In the genomic region with DNA sequence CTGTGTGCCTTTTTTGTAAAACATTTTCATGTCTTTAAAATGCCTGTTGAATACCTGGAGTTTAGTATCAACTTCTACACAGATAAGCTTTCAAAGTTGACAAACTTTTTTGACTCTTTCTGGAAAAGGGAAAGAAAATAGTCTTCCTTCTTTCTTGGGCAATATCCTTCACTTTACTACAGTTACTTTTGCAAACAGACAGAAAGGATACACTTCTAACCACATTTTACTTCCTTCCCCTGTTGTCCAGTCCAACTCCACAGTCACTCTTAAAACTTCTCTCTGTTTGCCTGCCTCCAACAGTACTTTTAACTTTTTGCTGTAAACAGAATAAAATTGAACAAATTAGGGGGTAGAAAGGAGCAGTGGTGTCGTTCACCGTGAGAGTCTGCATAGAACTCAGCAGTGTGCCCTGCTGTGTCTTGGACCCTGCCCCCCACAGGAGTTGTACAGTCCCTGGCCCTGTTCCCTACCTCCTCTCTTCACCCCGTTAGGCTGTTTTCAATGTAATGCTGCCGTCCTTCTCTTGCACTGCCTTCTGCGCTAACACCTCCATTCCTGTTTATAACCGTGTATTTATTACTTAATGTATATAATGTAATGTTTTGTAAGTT, we compare ENCODE assay signal across 13 cellular contexts.
DNase-seq lines count a peak whose midpoint lies in the region; ATAC-seq and TF ChIP-seq lines count a peak whose summit lies in the region.
"Had no signal": no experiment of that assay in that cellular context is flagged by ENCODE, and none has a peak within 500 bp of the region (broad histone marks: within the 10 kb centered on the region; RNA-seq: fewer than 3 reads in every experiment).

No MANE protein-coding gene starts in this region.

- H3K36me3 Mint-ChIP-seq in activated naive CD4-positive, alpha-beta T cell treated with anti-CD3 and anti-CD28 coated beads, Interleukin-2, amount 50 U/mL, for 24 hours = peaks cover 34% of the 10 kb centered on the region

- H3K4me1 ChIP-seq in right atrium auricular region (peaks cover 0 to 53% of the 10 kb centered on the region in 2 donors), upper lobe of left lung (peaks cover 32 to 50% (median 43%) of the 10 kb centered on the region in 4 donors)
- H3K4me1 ChIP-seq: breast epithelium had no signal

- H3K27me3 Mint-ChIP-seq in activated naive CD4-positive, alpha-beta T cell treated with anti-CD3 and anti-CD28 coated beads, Interleukin-2, amount 50 U/mL, for 24 hours = no peaks in the 10 kb centered on the region

- peak overlapping the region; percentile 16 for H2AFZ ChIP-seq in SU-DHL-6 (ENCODE audit: low read depth, low read length, severe bottlenecking)

- no peak overlapping the region for H3K4me3 ChIP-seq in SU-DHL-6 (ENCODE audit: insufficient read depth, low read length, poor library complexity, severe bottlenecking)
- no peak overlapping the region for H3K4me3 ChIP-seq in right atrium auricular region
- H3K4me3 ChIP-seq in upper lobe of left lung = no peak overlapping the region
- H3K4me3 ChIP-seq: breast epithelium, PC-9 had no signal

- TF ChIP-seq CTCF in SU-DHL-6 (IDR thresholded peaks at IDR 0.05; ENCODE audit: insufficient read depth, low read length, poor library complexity, severe bottlenecking) (no peak), right atrium auricular region (IDR thresholded peaks at IDR 0.05) (no peak), upper lobe of left lung (IDR thresholded peaks at IDR 0.05) (no peak)

- peaks cover 80% of the 10 kb centered on the region for H3K4me1 Mint-ChIP-seq in activated naive CD4-positive, alpha-beta T cell treated with anti-CD3 and anti-CD28 coated beads, Interleukin-2, amount 50 U/mL, for 24 hours

- no peaks in the 10 kb centered on the region for H3K9me3 ChIP-seq in SU-DHL-6 (ENCODE audit: insufficient read depth, low read length)
- H3K9me3 ChIP-seq in right atrium auricular region = no peaks in the 10 kb centered on the region
- H3K9me3 ChIP-seq in upper lobe of left lung = no peaks in the 10 kb centered on the region
- H3K9me3 ChIP-seq: breast epithelium had no signal

- no peak for DNase-seq in activated naive CD4-positive, alpha-beta T cell treated with Interleukin-2 at 50 U/mL for 16 hours
- DNase-seq in right atrium auricular region (ENCODE audit: low spot score) (no peak), upper lobe of left lung (no peak), NAMALWA (ENCODE audit: low spot score) (no peak), DMS 273 treated with DMSO at 0.1 percent for 48 hours (lab: John Stamatoyannopoulos, UW) (no peak)
- DNase-seq: activated CD4-positive, alpha-beta T cell treated with anti-CD3 and anti-CD28 coated beads for 4 hours; NCI-H1417 treated with DMSO at 0.1 percent for 48 hours; PC-9; small intestine had no signal

- H3K9me2 ChIP-seq in SU-DHL-6 (replicated peaks; ENCODE audit: insufficient read depth, low read length) = no peaks in the 10 kb centered on the region

- 62 to 74% methylated on average over 6 of the region's 6 CpGs for WGBS in upper lobe of left lung, 2 donors

- no peaks in the 10 kb centered on the region for H3K36me3 ChIP-seq in SU-DHL-6 (ENCODE audit: low read length)
- peaks cover 32% of the 10 kb centered on the region for H3K36me3 ChIP-seq in right atrium auricular region
- peaks cover 5 to 36% (median 10%) of the 10 kb centered on the region in 4 donors for H3K36me3 ChIP-seq in upper lobe of left lung
- H3K36me3 ChIP-seq: breast epithelium had no signal

- H3K27me3 ChIP-seq in SU-DHL-6 (ENCODE audit: low read length) (no peaks in the 10 kb centered on the region), right atrium auricular region (no peaks in the 10 kb centered on the region), upper lobe of left lung (no peaks in the 10 kb centered on the region)
- H3K27me3 ChIP-seq: breast epithelium had no signal

- no peak for ATAC-seq in upper lobe of left lung (ENCODE audit: low FRiP score in 2 of 2)
- ATAC-seq in GM19023 (IDR thresholded peaks at IDR 0.05; ENCODE audit: unreplicated experiment) = no peak

- no peak overlapping the region for H3K4me2 ChIP-seq in SU-DHL-6 (ENCODE audit: low read depth, low read length, poor library complexity, severe bottlenecking)
- H3K4me2 ChIP-seq: PC-9 had no signal

- H3K9ac ChIP-seq in SU-DHL-6 (ENCODE audit: low read length) = no peak overlapping the region

- H4K20me1 ChIP-seq in SU-DHL-6 (ENCODE audit: low read depth, low read length) = no peaks in the 10 kb centered on the region

- TF ChIP-seq EP300 in upper lobe of left lung (IDR thresholded peaks at IDR 0.05) = no peak

- H3F3A ChIP-seq in SU-DHL-6 (ENCODE audit: insufficient read depth) = no peaks in the 10 kb centered on the region

- peak overlapping the region; percentile 78 for H3K4me3 Mint-ChIP-seq in activated naive CD4-positive, alpha-beta T cell treated with anti-CD3 and anti-CD28 coated beads, Interleukin-2, amount 50 U/mL, for 24 hours

- H3K27ac ChIP-seq in SU-DHL-6 (ENCODE audit: low read depth, low read length) = no peak overlapping the region
- peak overlapping the region; percentile 40 to 71 for H3K27ac ChIP-seq in right atrium auricular region
- peak overlapping the region; percentile 38 to 84 (median 74) for H3K27ac ChIP-seq in upper lobe of left lung
- H3K27ac ChIP-seq: PC-9 had no signal

- no peaks in the 10 kb centered on the region for H3K79me2 ChIP-seq in SU-DHL-6 (ENCODE audit: insufficient read depth, low read length)

- no peaks in the 10 kb centered on the region for H3K9me3 Mint-ChIP-seq in activated naive CD4-positive, alpha-beta T cell treated with anti-CD3 and anti-CD28 coated beads, Interleukin-2, amount 50 U/mL, for 24 hours

- TF ChIP-seq POLR2A in upper lobe of left lung (IDR thresholded peaks at IDR 0.05) = peak in 1 of 4 donors; percentile 10

- peak overlapping the region; percentile 97 for H3K27ac Mint-ChIP-seq in activated naive CD4-positive, alpha-beta T cell treated with anti-CD3 and anti-CD28 coated beads, Interleukin-2, amount 50 U/mL, for 24 hours
